ENCODE assay signal across 8 cellular contexts in genomic region chr9:95336281-95336680, GRCh38. TPM values are rescaled to one million over a fixed set of nuclear protein-coding genes. Genes with fewer than 3 reads are reported as not detected.
DNase-seq lines count a peak whose midpoint lies in the region; ATAC-seq and TF ChIP-seq lines count a peak whose summit lies in the region.

No MANE protein-coding gene starts in this region.

- intact Hi-C loops in CD4-positive, alpha-beta T cell (cut with DNase I, micrococcal nuclease), result no loop called here

- H3K9me3 Mint-ChIP-seq in CD4-positive, alpha-beta T cell, result no peaks in the 10 kb centered on the region
- H3K9me3 Mint-ChIP-seq in nephron, result peaks cover 2% of the 10 kb centered on the region
- peaks cover 7% of the 10 kb centered on the region for H3K9me3 Mint-ChIP-seq in T-helper 2 cell treated with Interferon-gamma antibody and Interleukin-4, amounts not matched to agents 5 μg/mL and 100 μg/mL, for 36 hours

- peaks cover 4% of the 10 kb centered on the region for H3K9me3 ChIP-seq in CD4-positive, alpha-beta T cell (ENCODE audit: control insufficient read depth, low read length)
- peaks cover 3% of the 10 kb centered on the region; the same call in 1 of the 2 replicates for H3K9me3 ChIP-seq in HAP-1

- no peak overlapping the region for H3K4me3 Mint-ChIP-seq in CD4-positive, alpha-beta T cell
- no peak overlapping the region for H3K4me3 Mint-ChIP-seq in nephron
- H3K4me3 Mint-ChIP-seq in T-helper 2 cell treated with Interferon-gamma antibody and Interleukin-4, amounts not matched to agents 5 μg/mL and 100 μg/mL, for 36 hours, result no peak overlapping the region

- in situ Hi-C loops in brain microvascular endothelial cell (cut with HindIII; ENCODE audit: low pct_ligation_motif_present, low sequenced_read_pairs) (no loop called here), HAP-1 (cut with MboI; ENCODE audit: low sequenced_read_pairs) (no loop called here)

- H3K27me3 ChIP-seq in CD4-positive, alpha-beta T cell (ENCODE audit: control insufficient read depth, insufficient read depth, low read length), result peaks cover 8% of the 10 kb centered on the region
- no peaks in the 10 kb centered on the region for H3K27me3 ChIP-seq in brain microvascular endothelial cell (replicated peaks)
- H3K27me3 ChIP-seq in HAP-1 (ENCODE audit: low read depth), result no peaks in the 10 kb centered on the region

- H3K36me3 ChIP-seq in brain microvascular endothelial cell (replicated peaks), result no peaks in the 10 kb centered on the region
- H3K36me3 ChIP-seq in HAP-1 (replicated peaks), result no peaks in the 10 kb centered on the region

- CTCF ChIA-PET in CD4-positive, alpha-beta T cell (lab: Charles Lee), result interaction anchor here (0.5 to 1.4 kb wide), 3 partner anchors 19 to 655 kb away, joined by 3 read pairs; no protein-coding TSS in a partner anchor

- no peak for ATAC-seq in CD4-positive, alpha-beta T cell (ENCODE audit: poor library complexity)
- no peak for ATAC-seq in HG03432 (IDR thresholded peaks at IDR 0.05; ENCODE audit: unreplicated experiment)

- H3K4me3 ChIP-seq in brain microvascular endothelial cell (ENCODE audit: low read depth, low read length), result no peak overlapping the region
- H3K4me3 ChIP-seq in HAP-1, result no peak overlapping the region

- H3K27me3 Mint-ChIP-seq in CD4-positive, alpha-beta T cell, result peaks cover 8% of the 10 kb centered on the region
- H3K27me3 Mint-ChIP-seq in nephron (ENCODE audit: low read depth), result peaks cover 3% of the 10 kb centered on the region
- H3K27me3 Mint-ChIP-seq in T-helper 2 cell treated with Interferon-gamma antibody and Interleukin-4, amounts not matched to agents 5 μg/mL and 100 μg/mL, for 36 hours (ENCODE audit: low read depth), result peaks cover 14% of the 10 kb centered on the region

- no peak overlapping the region for H3K27ac Mint-ChIP-seq in CD4-positive, alpha-beta T cell
- H3K27ac Mint-ChIP-seq in nephron, result no peak overlapping the region
- no peak overlapping the region for H3K27ac Mint-ChIP-seq in T-helper 2 cell treated with Interferon-gamma antibody and Interleukin-4, amounts not matched to agents 5 μg/mL and 100 μg/mL, for 36 hours

- no peaks in the 10 kb centered on the region for H3K4me1 Mint-ChIP-seq in CD4-positive, alpha-beta T cell (ENCODE audit: low read depth)
- H3K4me1 Mint-ChIP-seq in nephron, result no peaks in the 10 kb centered on the region
- no peaks in the 10 kb centered on the region for H3K4me1 Mint-ChIP-seq in T-helper 2 cell treated with Interferon-gamma antibody and Interleukin-4, amounts not matched to agents 5 μg/mL and 100 μg/mL, for 36 hours (ENCODE audit: low read depth)

- TF ChIP-seq CTCF in CD4-positive, alpha-beta T cell (IDR thresholded peaks at IDR 0.05), result peak; percentile 62
- TF ChIP-seq CTCF in brain microvascular endothelial cell (IDR thresholded peaks at IDR 0.05; ENCODE audit: low read depth, low read length, missing control alignments), result peak; percentile 59
- peak; percentile 20 to 37 (median 24) for TF ChIP-seq CTCF in nephron (IDR thresholded peaks at IDR 0.05; ENCODE audit: unreplicated experiment in 3 of 3)

- no peak overlapping the region for H3K27ac ChIP-seq in CD4-positive, alpha-beta T cell (ENCODE audit: low read depth, low read length)
- H3K27ac ChIP-seq in brain microvascular endothelial cell, result no peak overlapping the region

- peak in 3 of 10 experiments; percentile 11 to 39 (median 22) for DNase-seq in CD4-positive, alpha-beta T cell
- DNase-seq in HUDEP-2 (lab: John Stamatoyannopoulos, UW; ENCODE audit: unreplicated experiment in 76 of 76) (peak in 43 of 76 experiments; percentile 1 to 55 (median 22)), brain microvascular endothelial cell (no peak), HAP-1 (ENCODE audit: low spot score in 2 of 2) (no peak), amygdala (lab: John Stamatoyannopoulos, UW) (no peak)
- DNase-seq in T-helper 2 cell treated with Interferon-gamma antibody and Interleukin-4, amounts not matched to agents 5 μg/mL and 100 μg/mL, for 36 hours (ENCODE audit: low spot score), result no peak

- POLR2A ChIA-PET in CD4-positive, alpha-beta T cell (lab: Charles Lee), result no interaction called here

- no peaks in the 10 kb centered on the region for H3K36me3 Mint-ChIP-seq in CD4-positive, alpha-beta T cell (ENCODE audit: low read depth)
- no peaks in the 10 kb centered on the region for H3K36me3 Mint-ChIP-seq in nephron (ENCODE audit: low read depth)
- no peaks in the 10 kb centered on the region for H3K36me3 Mint-ChIP-seq in T-helper 2 cell treated with Interferon-gamma antibody and Interleukin-4, amounts not matched to agents 5 μg/mL and 100 μg/mL, for 36 hours (ENCODE audit: low read depth)

- H3K4me1 ChIP-seq in HAP-1, result no peaks in the 10 kb centered on the region

RNA-seq across cellular contexts. Expression of gene FANCC, which starts 18.8 kb away (rescaled TPM):
- total RNA-seq in CD4-positive, alpha-beta T cell, result 1 to 10 TPM; 5.7 to 6.3 TPM

Comparison
In these comparisons a context has a peak if more than half of its experiments do, and no peak if none do; other contexts are left out.
1. DNase-seq: peak in HUDEP-2 (43 of 76); none in brain microvascular endothelial cell (single experiment), HAP-1 (0 of 2), amygdala (0 of 56) and T-helper 2 cell treated with Interferon-gamma antibody and Interleukin-4, amounts not matched to agents 5 μg/mL and 100 μg/mL, for 36 hours (single experiment).
2. Peak in every context shown above with its lines, with median percentiles within 50 percentile points of each other: CTCF ChIP-seq.